In the genomic region with DNA sequence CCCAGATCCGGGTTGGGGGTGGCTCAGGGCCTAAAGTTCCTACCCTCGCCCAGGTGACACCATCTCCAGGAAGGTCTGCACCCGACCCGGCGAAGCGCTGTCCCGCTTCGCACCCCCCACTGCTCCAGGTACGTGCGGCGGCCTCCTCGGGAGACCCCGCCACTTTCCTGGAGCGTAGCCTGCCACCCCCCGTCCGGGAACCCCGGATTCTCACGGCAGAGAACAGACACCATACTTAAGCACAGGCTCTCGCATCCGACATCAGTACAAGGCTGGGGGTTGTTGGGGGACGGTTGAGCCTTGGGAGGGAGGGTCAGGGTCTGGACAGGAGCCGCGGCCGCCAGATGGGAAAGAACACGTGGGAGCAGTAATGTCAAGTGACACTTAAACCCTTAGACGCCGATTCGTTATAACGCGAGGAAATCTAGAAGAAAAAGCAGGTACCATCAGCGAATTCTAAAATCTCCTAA, we compare ENCODE assay signal across 1 cellular context.
TF ChIP-seq lines count a peak whose summit lies in the region.

No MANE protein-coding gene starts in this region.

TF ChIP-seq in HepG2, 621 proteins besides CTCF, POLR2A, EP300 and RAD21 (continued from another document):
- TF ChIP-seq, protein P1, sequence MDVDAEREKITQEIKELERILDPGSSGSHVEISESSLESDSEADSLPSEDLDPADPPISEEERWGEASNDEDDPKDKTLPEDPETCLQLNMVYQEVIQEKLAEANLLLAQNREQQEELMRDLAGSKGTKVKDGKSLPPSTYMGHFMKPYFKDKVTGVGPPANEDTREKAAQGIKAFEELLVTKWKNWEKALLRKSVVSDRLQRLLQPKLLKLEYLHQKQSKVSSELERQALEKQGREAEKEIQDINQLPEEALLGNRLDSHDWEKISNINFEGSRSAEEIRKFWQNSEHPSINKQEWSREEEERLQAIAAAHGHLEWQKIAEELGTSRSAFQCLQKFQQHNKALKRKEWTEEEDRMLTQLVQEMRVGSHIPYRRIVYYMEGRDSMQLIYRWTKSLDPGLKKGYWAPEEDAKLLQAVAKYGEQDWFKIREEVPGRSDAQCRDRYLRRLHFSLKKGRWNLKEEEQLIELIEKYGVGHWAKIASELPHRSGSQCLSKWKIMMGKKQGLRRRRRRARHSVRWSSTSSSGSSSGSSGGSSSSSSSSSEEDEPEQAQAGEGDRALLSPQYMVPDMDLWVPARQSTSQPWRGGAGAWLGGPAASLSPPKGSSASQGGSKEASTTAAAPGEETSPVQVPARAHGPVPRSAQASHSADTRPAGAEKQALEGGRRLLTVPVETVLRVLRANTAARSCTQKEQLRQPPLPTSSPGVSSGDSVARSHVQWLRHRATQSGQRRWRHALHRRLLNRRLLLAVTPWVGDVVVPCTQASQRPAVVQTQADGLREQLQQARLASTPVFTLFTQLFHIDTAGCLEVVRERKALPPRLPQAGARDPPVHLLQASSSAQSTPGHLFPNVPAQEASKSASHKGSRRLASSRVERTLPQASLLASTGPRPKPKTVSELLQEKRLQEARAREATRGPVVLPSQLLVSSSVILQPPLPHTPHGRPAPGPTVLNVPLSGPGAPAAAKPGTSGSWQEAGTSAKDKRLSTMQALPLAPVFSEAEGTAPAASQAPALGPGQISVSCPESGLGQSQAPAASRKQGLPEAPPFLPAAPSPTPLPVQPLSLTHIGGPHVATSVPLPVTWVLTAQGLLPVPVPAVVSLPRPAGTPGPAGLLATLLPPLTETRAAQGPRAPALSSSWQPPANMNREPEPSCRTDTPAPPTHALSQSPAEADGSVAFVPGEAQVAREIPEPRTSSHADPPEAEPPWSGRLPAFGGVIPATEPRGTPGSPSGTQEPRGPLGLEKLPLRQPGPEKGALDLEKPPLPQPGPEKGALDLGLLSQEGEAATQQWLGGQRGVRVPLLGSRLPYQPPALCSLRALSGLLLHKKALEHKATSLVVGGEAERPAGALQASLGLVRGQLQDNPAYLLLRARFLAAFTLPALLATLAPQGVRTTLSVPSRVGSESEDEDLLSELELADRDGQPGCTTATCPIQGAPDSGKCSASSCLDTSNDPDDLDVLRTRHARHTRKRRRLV (CRISPR knock-in tag; IDR thresholded peaks at IDR 0.05): 0 out of 2 replicates have a peak, but pooled peaks have one; percentile 14
- no peak for TF ChIP-seq ZFP36L1 (CRISPR knock-in tag; IDR thresholded peaks at IDR 0.05)
- TF ChIP-seq YY1 (IDR thresholded peaks at IDR 0.05; ENCODE audit: insufficient read depth, insufficient replicate concordance, low read depth, low read length): peak; percentile 41
- TF ChIP-seq ZNF510 (CRISPR knock-in tag; IDR thresholded peaks at IDR 0.05; ENCODE audit: low read depth): 0 out of 2 replicates have a peak, but pooled peaks have one; percentile 13
- peak; percentile 64 for TF ChIP-seq UBTF (CRISPR knock-in tag; IDR thresholded peaks at IDR 0.05)
- TF ChIP-seq IKZF4 (CRISPR knock-in tag; IDR thresholded peaks at IDR 0.05; ENCODE audit: borderline replicate concordance, low read depth, not compliant biosample characterization): peak; percentile 45
- TF ChIP-seq, protein P2, sequence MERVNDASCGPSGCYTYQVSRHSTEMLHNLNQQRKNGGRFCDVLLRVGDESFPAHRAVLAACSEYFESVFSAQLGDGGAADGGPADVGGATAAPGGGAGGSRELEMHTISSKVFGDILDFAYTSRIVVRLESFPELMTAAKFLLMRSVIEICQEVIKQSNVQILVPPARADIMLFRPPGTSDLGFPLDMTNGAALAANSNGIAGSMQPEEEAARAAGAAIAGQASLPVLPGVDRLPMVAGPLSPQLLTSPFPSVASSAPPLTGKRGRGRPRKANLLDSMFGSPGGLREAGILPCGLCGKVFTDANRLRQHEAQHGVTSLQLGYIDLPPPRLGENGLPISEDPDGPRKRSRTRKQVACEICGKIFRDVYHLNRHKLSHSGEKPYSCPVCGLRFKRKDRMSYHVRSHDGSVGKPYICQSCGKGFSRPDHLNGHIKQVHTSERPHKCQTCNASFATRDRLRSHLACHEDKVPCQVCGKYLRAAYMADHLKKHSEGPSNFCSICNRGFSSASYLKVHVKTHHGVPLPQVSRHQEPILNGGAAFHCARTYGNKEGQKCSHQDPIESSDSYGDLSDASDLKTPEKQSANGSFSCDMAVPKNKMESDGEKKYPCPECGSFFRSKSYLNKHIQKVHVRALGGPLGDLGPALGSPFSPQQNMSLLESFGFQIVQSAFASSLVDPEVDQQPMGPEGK (CRISPR knock-in tag; IDR thresholded peaks at IDR 0.05): peak; percentile 47; the same call in 1 of the 2 replicates
- TF ChIP-seq, protein P3, sequence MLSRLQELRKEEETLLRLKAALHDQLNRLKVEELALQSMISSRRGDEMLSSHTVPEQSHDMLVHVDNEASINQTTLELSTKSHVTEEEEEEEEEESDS (CRISPR knock-in tag; IDR thresholded peaks at IDR 0.05; ENCODE audit: borderline replicate concordance): 0 out of 2 replicates have a peak, but pooled peaks have one; percentile 27
- peak; percentile 49 for TF ChIP-seq ZNF407 (CRISPR knock-in tag; IDR thresholded peaks at IDR 0.05; ENCODE audit: not compliant biosample characterization)
- peak; percentile 91 for TF ChIP-seq DMAP1 (CRISPR knock-in tag; IDR thresholded peaks at IDR 0.05)
